Comparison of ENCODE assay signal across 1 cellular context in genomic region chrX:37959212-37960021, GRCh38.
TF ChIP-seq lines count a peak whose summit lies in the region.

No MANE protein-coding gene starts in this region.

TF ChIP-seq in HepG2, 621 proteins besides CTCF, POLR2A, EP300 and RAD21 (continued from another document and continues in another):
- TF ChIP-seq SNAPC4 (CRISPR knock-in tag; IDR thresholded peaks at IDR 0.05) (no peak), TOPORS (CRISPR knock-in tag; IDR thresholded peaks at IDR 0.05) (0 out of 2 replicates have a peak, but pooled peaks have one; percentile 24), CCAR2 (optimal IDR thresholded peaks at IDR 0.05; ENCODE audit: low read depth, low read length) (no peak), ZNF44 (CRISPR knock-in tag; IDR thresholded peaks at IDR 0.05) (no peak), ARID4A (CRISPR knock-in tag; IDR thresholded peaks at IDR 0.05; ENCODE audit: borderline replicate concordance) (no peak), CAMTA2 (CRISPR knock-in tag; IDR thresholded peaks at IDR 0.05; ENCODE audit: borderline replicate concordance) (no peak), ZBTB42 (CRISPR knock-in tag; IDR thresholded peaks at IDR 0.05) (no peak), ZNF652 (CRISPR knock-in tag; IDR thresholded peaks at IDR 0.05; ENCODE audit: borderline replicate concordance, low read depth) (peak; percentile 43; the same call in 1 of the 2 replicates), SRSF4 (IDR thresholded peaks at IDR 0.05; ENCODE audit: low read depth, low read length, poor library complexity, severe bottlenecking) (no peak), E2F1 (CRISPR knock-in tag; IDR thresholded peaks at IDR 0.05) (no peak), ARNTL (CRISPR knock-in tag; IDR thresholded peaks at IDR 0.05) (no peak), ZNF616 (CRISPR knock-in tag; IDR thresholded peaks at IDR 0.05; ENCODE audit: low read depth) (no peak), ZNF678 (CRISPR knock-in tag; IDR thresholded peaks at IDR 0.05) (no peak), MBD4 (IDR thresholded peaks at IDR 0.05; ENCODE audit: borderline replicate concordance, low read length) (peak; percentile 49; the same call in 1 of the 2 replicates), ZNF180 (CRISPR knock-in tag; IDR thresholded peaks at IDR 0.05; ENCODE audit: borderline replicate concordance, low read depth) (no peak), PHF8 (CRISPR knock-in tag; IDR thresholded peaks at IDR 0.05) (no peak), PRPF4 (IDR thresholded peaks at IDR 0.05; ENCODE audit: low read depth, low read length, poor library complexity, severe bottlenecking) (no peak), RNF2 (conservative IDR thresholded peaks at IDR 0.05; ENCODE audit: low read depth) (no peak), ZNF576 (CRISPR knock-in tag; IDR thresholded peaks at IDR 0.05) (no peak), ZNF816 (CRISPR knock-in tag; IDR thresholded peaks at IDR 0.05; ENCODE audit: borderline replicate concordance) (no peak), SPEN (CRISPR knock-in tag; IDR thresholded peaks at IDR 0.05; ENCODE audit: low read depth) (no peak), KDM1A (CRISPR knock-in tag; IDR thresholded peaks at IDR 0.05) (peak; percentile 87), ZNF30 (CRISPR knock-in tag; IDR thresholded peaks at IDR 0.05) (no peak), ARHGAP35 (CRISPR knock-in tag; IDR thresholded peaks at IDR 0.05; ENCODE audit: borderline replicate concordance) (no peak), TAF1 (CRISPR knock-in tag; IDR thresholded peaks at IDR 0.05) (no peak), JDP2 (CRISPR knock-in tag; IDR thresholded peaks at IDR 0.05; ENCODE audit: borderline replicate concordance) (no peak), PCBP1 (IDR thresholded peaks at IDR 0.05; ENCODE audit: borderline replicate concordance, low read depth, low read length) (no peak), ZNF569 (CRISPR knock-in tag; IDR thresholded peaks at IDR 0.05; ENCODE audit: borderline replicate concordance) (no peak), ZNF747 (CRISPR knock-in tag; IDR thresholded peaks at IDR 0.05; ENCODE audit: borderline replicate concordance) (no peak), MTA3 (CRISPR knock-in tag; IDR thresholded peaks at IDR 0.05) (no peak), NFE2L1 (CRISPR knock-in tag; IDR thresholded peaks at IDR 0.05; ENCODE audit: borderline replicate concordance) (no peak), AGO2 (optimal IDR thresholded peaks at IDR 0.05; ENCODE audit: low read depth, low read length) (no peak)
- TF ChIP-seq, protein P1, sequence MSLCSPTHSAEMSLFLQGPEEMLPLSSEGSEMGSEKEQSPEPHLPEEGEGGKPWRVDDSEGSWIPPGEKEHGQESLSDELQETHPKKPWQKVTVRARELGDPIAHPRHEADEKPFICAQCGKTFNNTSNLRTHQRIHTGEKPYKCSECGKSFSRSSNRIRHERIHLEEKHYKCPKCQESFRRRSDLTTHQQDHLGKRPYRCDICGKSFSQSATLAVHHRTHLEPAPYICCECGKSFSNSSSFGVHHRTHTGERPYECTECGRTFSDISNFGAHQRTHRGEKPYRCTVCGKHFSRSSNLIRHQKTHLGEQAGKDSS (CRISPR knock-in tag; IDR thresholded peaks at IDR 0.05; ENCODE audit: borderline replicate concordance, low read depth): no peak
- TF ChIP-seq, protein P2, sequence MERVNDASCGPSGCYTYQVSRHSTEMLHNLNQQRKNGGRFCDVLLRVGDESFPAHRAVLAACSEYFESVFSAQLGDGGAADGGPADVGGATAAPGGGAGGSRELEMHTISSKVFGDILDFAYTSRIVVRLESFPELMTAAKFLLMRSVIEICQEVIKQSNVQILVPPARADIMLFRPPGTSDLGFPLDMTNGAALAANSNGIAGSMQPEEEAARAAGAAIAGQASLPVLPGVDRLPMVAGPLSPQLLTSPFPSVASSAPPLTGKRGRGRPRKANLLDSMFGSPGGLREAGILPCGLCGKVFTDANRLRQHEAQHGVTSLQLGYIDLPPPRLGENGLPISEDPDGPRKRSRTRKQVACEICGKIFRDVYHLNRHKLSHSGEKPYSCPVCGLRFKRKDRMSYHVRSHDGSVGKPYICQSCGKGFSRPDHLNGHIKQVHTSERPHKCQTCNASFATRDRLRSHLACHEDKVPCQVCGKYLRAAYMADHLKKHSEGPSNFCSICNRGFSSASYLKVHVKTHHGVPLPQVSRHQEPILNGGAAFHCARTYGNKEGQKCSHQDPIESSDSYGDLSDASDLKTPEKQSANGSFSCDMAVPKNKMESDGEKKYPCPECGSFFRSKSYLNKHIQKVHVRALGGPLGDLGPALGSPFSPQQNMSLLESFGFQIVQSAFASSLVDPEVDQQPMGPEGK (CRISPR knock-in tag; IDR thresholded peaks at IDR 0.05): peak; percentile 78
- TF ChIP-seq, protein P3, sequence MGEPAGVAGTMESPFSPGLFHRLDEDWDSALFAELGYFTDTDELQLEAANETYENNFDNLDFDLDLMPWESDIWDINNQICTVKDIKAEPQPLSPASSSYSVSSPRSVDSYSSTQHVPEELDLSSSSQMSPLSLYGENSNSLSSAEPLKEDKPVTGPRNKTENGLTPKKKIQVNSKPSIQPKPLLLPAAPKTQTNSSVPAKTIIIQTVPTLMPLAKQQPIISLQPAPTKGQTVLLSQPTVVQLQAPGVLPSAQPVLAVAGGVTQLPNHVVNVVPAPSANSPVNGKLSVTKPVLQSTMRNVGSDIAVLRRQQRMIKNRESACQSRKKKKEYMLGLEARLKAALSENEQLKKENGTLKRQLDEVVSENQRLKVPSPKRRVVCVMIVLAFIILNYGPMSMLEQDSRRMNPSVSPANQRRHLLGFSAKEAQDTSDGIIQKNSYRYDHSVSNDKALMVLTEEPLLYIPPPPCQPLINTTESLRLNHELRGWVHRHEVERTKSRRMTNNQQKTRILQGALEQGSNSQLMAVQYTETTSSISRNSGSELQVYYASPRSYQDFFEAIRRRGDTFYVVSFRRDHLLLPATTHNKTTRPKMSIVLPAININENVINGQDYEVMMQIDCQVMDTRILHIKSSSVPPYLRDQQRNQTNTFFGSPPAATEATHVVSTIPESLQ (CRISPR knock-in tag; conservative IDR thresholded peaks at IDR 0.05): no peak
- TF ChIP-seq, protein P4, sequence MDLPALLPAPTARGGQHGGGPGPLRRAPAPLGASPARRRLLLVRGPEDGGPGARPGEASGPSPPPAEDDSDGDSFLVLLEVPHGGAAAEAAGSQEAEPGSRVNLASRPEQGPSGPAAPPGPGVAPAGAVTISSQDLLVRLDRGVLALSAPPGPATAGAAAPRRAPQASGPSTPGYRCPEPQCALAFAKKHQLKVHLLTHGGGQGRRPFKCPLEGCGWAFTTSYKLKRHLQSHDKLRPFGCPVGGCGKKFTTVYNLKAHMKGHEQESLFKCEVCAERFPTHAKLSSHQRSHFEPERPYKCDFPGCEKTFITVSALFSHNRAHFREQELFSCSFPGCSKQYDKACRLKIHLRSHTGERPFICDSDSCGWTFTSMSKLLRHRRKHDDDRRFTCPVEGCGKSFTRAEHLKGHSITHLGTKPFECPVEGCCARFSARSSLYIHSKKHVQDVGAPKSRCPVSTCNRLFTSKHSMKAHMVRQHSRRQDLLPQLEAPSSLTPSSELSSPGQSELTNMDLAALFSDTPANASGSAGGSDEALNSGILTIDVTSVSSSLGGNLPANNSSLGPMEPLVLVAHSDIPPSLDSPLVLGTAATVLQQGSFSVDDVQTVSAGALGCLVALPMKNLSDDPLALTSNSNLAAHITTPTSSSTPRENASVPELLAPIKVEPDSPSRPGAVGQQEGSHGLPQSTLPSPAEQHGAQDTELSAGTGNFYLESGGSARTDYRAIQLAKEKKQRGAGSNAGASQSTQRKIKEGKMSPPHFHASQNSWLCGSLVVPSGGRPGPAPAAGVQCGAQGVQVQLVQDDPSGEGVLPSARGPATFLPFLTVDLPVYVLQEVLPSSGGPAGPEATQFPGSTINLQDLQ (CRISPR knock-in tag; IDR thresholded peaks at IDR 0.05): no peak
- TF ChIP-seq, protein P5, sequence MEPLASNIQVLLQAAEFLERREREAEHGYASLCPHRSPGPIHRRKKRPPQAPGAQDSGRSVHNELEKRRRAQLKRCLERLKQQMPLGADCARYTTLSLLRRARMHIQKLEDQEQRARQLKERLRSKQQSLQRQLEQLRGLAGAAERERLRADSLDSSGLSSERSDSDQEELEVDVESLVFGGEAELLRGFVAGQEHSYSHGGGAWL (CRISPR knock-in tag; IDR thresholded peaks at IDR 0.05): no peak; the same call in 1 of the 2 replicates
- TF ChIP-seq, protein P6, sequence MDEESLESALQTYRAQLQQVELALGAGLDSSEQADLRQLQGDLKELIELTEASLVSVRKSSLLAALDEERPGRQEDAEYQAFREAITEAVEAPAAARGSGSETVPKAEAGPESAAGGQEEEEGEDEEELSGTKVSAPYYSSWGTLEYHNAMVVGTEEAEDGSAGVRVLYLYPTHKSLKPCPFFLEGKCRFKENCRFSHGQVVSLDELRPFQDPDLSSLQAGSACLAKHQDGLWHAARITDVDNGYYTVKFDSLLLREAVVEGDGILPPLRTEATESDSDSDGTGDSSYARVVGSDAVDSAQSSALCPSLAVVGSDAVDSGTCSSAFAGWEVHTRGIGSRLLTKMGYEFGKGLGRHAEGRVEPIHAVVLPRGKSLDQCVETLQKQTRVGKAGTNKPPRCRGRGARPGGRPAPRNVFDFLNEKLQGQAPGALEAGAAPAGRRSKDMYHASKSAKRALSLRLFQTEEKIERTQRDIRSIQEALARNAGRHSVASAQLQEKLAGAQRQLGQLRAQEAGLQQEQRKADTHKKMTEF (CRISPR knock-in tag; IDR thresholded peaks at IDR 0.05): peak; percentile 85
